In genomic region chr21:26795866-26796329, GRCh38 we compare ENCODE assay signal across 11 cellular contexts. TPM values are rescaled to one million over a fixed set of nuclear protein-coding genes. Genes with fewer than 3 reads are reported as not detected.
A peak's percentile ranks its signal among the peaks of the same experiment; 100 is the strongest.
DNase-seq lines count a peak whose midpoint lies in the region; ATAC-seq, FAIRE-seq and TF ChIP-seq lines count a peak whose summit lies in the region.
"Had no signal": no experiment of that assay in that cellular context is flagged by ENCODE, and none has a peak within 500 bp of the region (broad histone marks: within the 10 kb centered on the region; RNA-seq: fewer than 3 reads in every experiment).

No MANE protein-coding gene starts in this region.

- DNase-seq in LoVo (ENCODE audit: low spot score) (peak; percentile 20), MCF 10A (ENCODE audit: unreplicated experiment) (peak; percentile 88), HepG2 (ENCODE audit: low spot score) (no peak), tibial nerve (ENCODE audit: low spot score in 2 of 2) (peak; percentile 54 to 79), cerebellar cortex (ENCODE audit: low spot score) (no peak), suprapubic skin (ENCODE audit: low spot score in 2 of 2) (no peak), NCI-H2171 (lab: John Stamatoyannopoulos, UW) (no peak)
- DNase-seq: activated B cell treated with CpG ODN at 0.5 μM for 24 hours had no signal

- no peaks in the 10 kb centered on the region for H4K20me1 ChIP-seq in HepG2 (ENCODE audit: insufficient read depth, low read length)

- H3K36me3 ChIP-seq in HepG2 (replicated peaks in 1 of 2; ENCODE audit: control insufficient read depth in 1 of 2, insufficient read depth in 2 of 2, low read length in 2 of 2) (no peaks in the 10 kb centered on the region), tibial nerve (no peaks in the 10 kb centered on the region), suprapubic skin (no peaks in the 10 kb centered on the region)

- no peaks in the 10 kb centered on the region for H3K9me3 Mint-ChIP-seq in MCF 10A (ENCODE audit: unreplicated experiment)

- TF ChIP-seq EP300 in HepG2 (IDR thresholded peaks at IDR 0.05; ENCODE audit: low read depth in 2 of 2, low read length in 2 of 2) = no peak
- TF ChIP-seq EP300 in HepG2 (CRISPR knock-in tag; IDR thresholded peaks at IDR 0.05; ENCODE audit: borderline replicate concordance) = no peak
- peak; percentile 88 to 96 for TF ChIP-seq EP300 in tibial nerve (IDR thresholded peaks at IDR 0.05)
- no peak for TF ChIP-seq EP300 in suprapubic skin (IDR thresholded peaks at IDR 0.05)

- no peaks in the 10 kb centered on the region for H3K4me1 ChIP-seq in HepG2 (ENCODE audit: insufficient read depth, low read length)
- H3K4me1 ChIP-seq in tibial nerve = peaks cover 0 to 35% (median 7%) of the 10 kb centered on the region in 4 donors
- H3K4me1 ChIP-seq in suprapubic skin = no peaks in the 10 kb centered on the region
- H3K4me1 ChIP-seq: parathyroid adenoma had no signal

- no peaks in the 10 kb centered on the region for H3K27me3 ChIP-seq in HepG2 (ENCODE audit: control insufficient read depth in 1 of 2, insufficient read depth in 2 of 2, low read length in 2 of 2)
- no peaks in the 10 kb centered on the region for H3K27me3 ChIP-seq in tibial nerve
- H3K27me3 ChIP-seq in suprapubic skin = no peaks in the 10 kb centered on the region

- H3K4me2 ChIP-seq in HepG2 (ENCODE audit: low read depth, low read length) = no peak overlapping the region

- no peak overlapping the region for H2AFZ ChIP-seq in HepG2 (ENCODE audit: low read length)
- H2AFZ ChIP-seq: parathyroid adenoma had no signal

- WGBS in HepG2 (ENCODE audit: low lambda C conversion rate) = 2% methylated on average over 6 of the region's 6 CpGs
- WGBS in tibial nerve, 2 donors = 22 to 23% methylated on average over 6 of the region's 6 CpGs
- 36% methylated on average over 6 of the region's 6 CpGs for WGBS in suprapubic skin

- no peak overlapping the region for H3K27ac ChIP-seq in HepG2 (ENCODE audit: extremely low read length, insufficient read depth, low read length)
- peak overlapping the region; percentile 46 to 83 (median 75) for H3K27ac ChIP-seq in tibial nerve
- no peak overlapping the region for H3K27ac ChIP-seq in suprapubic skin
- H3K27ac ChIP-seq: parathyroid adenoma had no signal

- POLR2A ChIA-PET in MCF 10A (lab: Yijun Ruan, JAX) = interaction anchor here (0.5 to 0.6 kb wide), 2 partner anchors 41 to 1138 kb away, joined by 3 read pairs; no protein-coding TSS in a partner anchor
- POLR2A ChIA-PET in HepG2 (lab: Yijun Ruan, JAX) = no interaction called here

- H3K9me3 ChIP-seq in HepG2 (ENCODE audit: low read length) (peaks cover 29% of the 10 kb centered on the region), tibial nerve (no peaks in the 10 kb centered on the region), suprapubic skin (no peaks in the 10 kb centered on the region)

- CTCF ChIA-PET in MCF 10A (lab: Yijun Ruan, JAX) = interaction anchor here (0.9 to 1.1 kb wide), 2 partner anchors 20 to 1949 kb away, joined by 3 to 4 read pairs; no protein-coding TSS in a partner anchor
- CTCF ChIA-PET in HepG2 (lab: Yijun Ruan, JAX; ENCODE audit: low intra/inter-chr PET ratio, low total read pairs) = no interaction called here

- H3K27ac Mint-ChIP-seq in MCF 10A (ENCODE audit: low read depth, unreplicated experiment) = peak overlapping the region; percentile 49
- H3K27ac Mint-ChIP-seq: activated B cell treated with CpG ODN at 0.5 μM for 24 hours had no signal

- intact Hi-C loops in MCF 10A (cut with micrococcal nuclease) (no loop called here), HepG2 (cut with micrococcal nuclease; ENCODE audit: unreplicated experiment) (no loop called here)

- no peak for TF ChIP-seq POLR2A in HepG2 (IDR thresholded peaks at IDR 0.05; ENCODE audit: insufficient read depth in 1 of 2, low read depth in 2 of 2, low read length in 2 of 2)
- peak in 1 of 2 donors; percentile 27 for TF ChIP-seq POLR2A in tibial nerve (IDR thresholded peaks at IDR 0.05)
- TF ChIP-seq POLR2A in suprapubic skin (IDR thresholded peaks at IDR 0.05) = no peak

- no peak for FAIRE-seq in HepG2 (lab: Jason Lieb, UNC)

- ATAC-seq in HepG2 (no peak), GM21390 (IDR thresholded peaks at IDR 0.05; ENCODE audit: unreplicated experiment) (no peak)
- ATAC-seq: HCT116 had no signal

- H3K36me3 Mint-ChIP-seq in MCF 10A (ENCODE audit: insufficient read depth, unreplicated experiment) = no peaks in the 10 kb centered on the region

- no peaks in the 10 kb centered on the region for H3K79me2 ChIP-seq in HepG2 (ENCODE audit: insufficient read depth, low read length)
- H3K79me2 ChIP-seq: parathyroid adenoma had no signal

- H3K4me3 ChIP-seq in HepG2 (replicated peaks in 1 of 3; ENCODE audit: insufficient read depth in 1 of 3, low read depth in 2 of 3, low read length in 3 of 3) (no peak overlapping the region), tibial nerve (no peak overlapping the region), suprapubic skin (no peak overlapping the region)

- in situ Hi-C loops in HepG2 (cut with HindIII; ENCODE audit: extremely low pct_ligation_motif_present, low pct_unique_long_range_greater_than_20kb) = no loop called here

- no TSS peak for BruUV-seq in MCF 10A (replicated peaks; lab: Mats Ljungman, UMichigan)
- BruUV-seq in HepG2 (replicated peaks; lab: Mats Ljungman, UMichigan) = no TSS peak

- H3K27me3 Mint-ChIP-seq in MCF 10A (ENCODE audit: insufficient read depth, unreplicated experiment) = no peaks in the 10 kb centered on the region
- H3K27me3 Mint-ChIP-seq: activated B cell treated with CpG ODN at 0.5 μM for 24 hours had no signal

- H3K9ac ChIP-seq in HepG2 (ENCODE audit: insufficient read depth, low read depth, low read length) = no peak overlapping the region
- H3K9ac ChIP-seq: parathyroid adenoma had no signal

- TF ChIP-seq RAD21 in HepG2 (CRISPR knock-in tag; IDR thresholded peaks at IDR 0.05) = no peak

- peaks cover 11% of the 10 kb centered on the region for H3K4me1 Mint-ChIP-seq in MCF 10A (ENCODE audit: insufficient read depth, unreplicated experiment)
- H3K4me1 Mint-ChIP-seq: activated B cell treated with CpG ODN at 0.5 μM for 24 hours had no signal

- peak overlapping the region; percentile 50 for H3K4me3 Mint-ChIP-seq in MCF 10A (ENCODE audit: unreplicated experiment)
- H3K4me3 Mint-ChIP-seq: activated B cell treated with CpG ODN at 0.5 μM for 24 hours had no signal

- TF ChIP-seq CTCF in MCF 10A (IDR thresholded peaks at IDR 0.05; ENCODE audit: unreplicated experiment) (no peak), HepG2 (CRISPR knock-in tag; IDR thresholded peaks at IDR 0.05) (no peak), tibial nerve (IDR thresholded peaks at IDR 0.05) (no peak), suprapubic skin (IDR thresholded peaks at IDR 0.05) (no peak)

TF ChIP-seq in HepG2, 621 proteins besides CTCF, POLR2A, EP300 and RAD21:
- TF ChIP-seq ZBTB21 (CRISPR knock-in tag; IDR thresholded peaks at IDR 0.05) (peak; percentile 75; the same call in 1 of the 2 replicates), ZFP36L1 (CRISPR knock-in tag; IDR thresholded peaks at IDR 0.05) (no peak)

RNA-seq across cellular contexts. Expression of gene ADAMTS1, which starts 49.3 kb away (rescaled TPM):
- total RNA-seq in MCF 10A (2022) (1.3 and 1.4 TPM in 2 replicates), HepG2 (2016; rRNA removed; fragmentation: Illumina TruSeq; extraction: Trizol) (0.02 TPM in 1 of 2 replicates, not detected in the other), tibial nerve (100 to 1,000 TPM; 232 to 412 (median 327) TPM), suprapubic skin (10 to 100 TPM; 21.2 to 29.2 (median 22.5) TPM)
- not detected in 2 replicates for total RNA-seq in HepG2 (2016; cell fraction: cytosol; rRNA removed; fragmentation: Illumina TruSeq; extraction: Trizol; ENCODE audit: low read depth)
- total RNA-seq in HepG2 (2016; cell fraction: insoluble cytoplasmic fraction; rRNA removed; fragmentation: Illumina TruSeq; extraction: Trizol) = 0.15 TPM in 1 of 2 replicates, not detected in the other
- 0.12 TPM in 1 of 2 replicates, not detected in the other for total RNA-seq in HepG2 (2016; cell fraction: membrane; rRNA removed; fragmentation: Illumina TruSeq; extraction: Trizol)
- total RNA-seq in HepG2 (2016; cell fraction: nucleus; rRNA removed; fragmentation: Illumina TruSeq; extraction: Trizol) = 0.16 and 0.68 TPM in 2 replicates
- 0.11 and 0.34 TPM in 2 replicates for polyA plus RNA-seq in HepG2 (2011; rRNA removed)
- 0.31 and 0.36 TPM in 2 replicates for polyA plus RNA-seq in HepG2 (2011; cell fraction: cytosol; rRNA removed)
- polyA plus RNA-seq in HepG2 (2011; cell fraction: nucleus; rRNA removed) = 1.0 and 1.2 TPM in 2 replicates
- polyA plus RNA-seq in HepG2 (2012) = 0.13 and 0.19 TPM in 2 replicates
- polyA plus RNA-seq in HepG2 (2016; cell fraction: cytosol; fragmentation: Illumina TruSeq; extraction: Trizol; ENCODE audit: low read depth) = not detected in 2 replicates
- 0.04 TPM in 1 of 2 replicates, not detected in the other for polyA plus RNA-seq in HepG2 (2016; cell fraction: insoluble cytoplasmic fraction; fragmentation: Illumina TruSeq; extraction: Trizol; ENCODE audit: low read depth)
- polyA plus RNA-seq in HepG2 (2016; cell fraction: membrane; fragmentation: Illumina TruSeq; extraction: Trizol; ENCODE audit: low read depth) = not detected in 2 replicates
- polyA plus RNA-seq in HepG2 (2016; cell fraction: nucleus; fragmentation: Illumina TruSeq; extraction: Trizol; ENCODE audit: insufficient read depth, low read depth) = 0.16 TPM in 1 of 2 replicates, not detected in the other
- polyA minus RNA-seq in HepG2 (2011; rRNA and poly(A)+ RNA removed; ENCODE audit: low replicate concordance) = 0.66 and 525 TPM in 2 replicates
- 9.5 and 10.6 TPM in 2 replicates for polyA minus RNA-seq in HepG2 (2011; cell fraction: cytosol; rRNA and poly(A)+ RNA removed)
- polyA minus RNA-seq in HepG2 (2011; cell fraction: nucleus; rRNA and poly(A)+ RNA removed) = 3.1 and 4.2 TPM in 2 replicates
- total RNA-seq: activated B cell treated with CpG ODN at 0.5 μM for 24 hours had no signal

Comparison
In these comparisons a context has a peak if more than half of its experiments do, and no peak if none do; other contexts are left out.
1. DNase-seq: peak in LoVo (single experiment), MCF 10A (single experiment) and tibial nerve (2 of 2); none in HepG2 (single experiment), cerebellar cortex (single experiment), suprapubic skin (0 of 2) and NCI-H2171 (single experiment).
2. H3K27ac ChIP-seq: peak in tibial nerve (4 of 4); none in HepG2 (single experiment) and suprapubic skin (single experiment).
3. RNA of gene ADAMTS1, which starts 49.3 kb away (total RNA-seq): 232 to 412 TPM in tibial nerve; 21.2 to 29.2 TPM in suprapubic skin, 1.3 to 1.4 TPM in MCF 10A and 0.02 to 0.68 TPM in HepG2; every median in the first group is over 4 times any median in the second.